15 cellular contexts compared by ENCODE assay signal in genomic region chr4:38326499-38326898, GRCh38.
DNase-seq lines count a peak whose midpoint lies in the region; ATAC-seq and TF ChIP-seq lines count a peak whose summit lies in the region.
"Had no signal": no experiment of that assay in that cellular context is flagged by ENCODE, and none has a peak within 500 bp of the region (broad histone marks: within the 10 kb centered on the region; RNA-seq: fewer than 3 reads in every experiment).

No MANE protein-coding gene starts in this region.

- DNase-seq in natural killer cell treated with Interleukin-12 subunit alpha and Interleukin-12 subunit beta and Interleukin-15 and Interleukin-18, amount 100 ng/mL, for 72 hours (ENCODE audit: low spot score), result no peak
- DNase-seq in natural killer cell (no peak), T-cell (no peak), mesothelial cell of epicardium (ENCODE audit: low spot score in 2 of 2, unreplicated experiment in 2 of 2) (no peak), DMS 273 (lab: John Stamatoyannopoulos, UW; ENCODE audit: unreplicated experiment) (no peak), DMS53 (lab: John Stamatoyannopoulos, UW) (no peak)
- DNase-seq: BE2C, Calu3, DMS79 treated with DMSO at 0.1 percent for 48 hours, EL, H9 had no signal

- no peak overlapping the region for H3K4me3 Mint-ChIP-seq in natural killer cell treated with Interleukin-12 subunit alpha and Interleukin-12 subunit beta and Interleukin-15 and Interleukin-18, amount 100 ng/mL, for 72 hours
- H3K4me3 Mint-ChIP-seq in natural killer cell (no peak overlapping the region), T-cell (peak overlapping the region in 1 of 3 donors; percentile 78), mesothelial cell of epicardium (no peak overlapping the region)
- H3K4me3 Mint-ChIP-seq: GM23338, H9, IgD-negative memory B cell had no signal

- H3K36me3 Mint-ChIP-seq in natural killer cell treated with Interleukin-12 subunit alpha and Interleukin-12 subunit beta and Interleukin-15 and Interleukin-18, amount 100 ng/mL, for 72 hours, result peaks cover 27% of the 10 kb centered on the region
- H3K36me3 Mint-ChIP-seq in natural killer cell (no peaks in the 10 kb centered on the region), T-cell (no peaks in the 10 kb centered on the region), mesothelial cell of epicardium (no peaks in the 10 kb centered on the region)

- H3K27ac Mint-ChIP-seq in natural killer cell treated with Interleukin-12 subunit alpha and Interleukin-12 subunit beta and Interleukin-15 and Interleukin-18, amount 100 ng/mL, for 72 hours, result peak overlapping the region; percentile 8 to 70
- H3K27ac Mint-ChIP-seq in natural killer cell, result no peak overlapping the region
- peak overlapping the region; percentile 82 to 85 for H3K27ac Mint-ChIP-seq in T-cell
- H3K27ac Mint-ChIP-seq in mesothelial cell of epicardium, result peak overlapping the region; percentile 68
- H3K27ac Mint-ChIP-seq: GM23338, H9 had no signal

- no peak for ATAC-seq in natural killer cell treated with Interleukin-12 subunit alpha and Interleukin-12 subunit beta and Interleukin-15 and Interleukin-18, amount 100 ng/mL, for 72 hours
- ATAC-seq in natural killer cell (no peak), T-cell (replicated peaks in 1 of 4) (no peak), HG03159 (IDR thresholded peaks at IDR 0.05; ENCODE audit: unreplicated experiment) (no peak)
- ATAC-seq: A549, GM23338 had no signal

- POLR2A ChIA-PET in T-cell (lab: Charles Lee), result interaction anchor here in 1 of 2 donors (0.6 kb wide), 1 partner anchor 675 kb away, joined by 5 read pairs; no protein-coding TSS in a partner anchor

- intact Hi-C loops in natural killer cell (cut with micrococcal nuclease), result no loop called here

- H3K9me3 Mint-ChIP-seq in natural killer cell treated with Interleukin-12 subunit alpha and Interleukin-12 subunit beta and Interleukin-15 and Interleukin-18, amount 100 ng/mL, for 72 hours, result peaks cover 9% of the 10 kb centered on the region
- H3K9me3 Mint-ChIP-seq in natural killer cell, result no peaks in the 10 kb centered on the region
- H3K9me3 Mint-ChIP-seq in T-cell, result peaks cover 0 to 6% (median 3%) of the 10 kb centered on the region in 3 donors
- H3K9me3 Mint-ChIP-seq in mesothelial cell of epicardium, result no peaks in the 10 kb centered on the region

- peaks cover 46 to 52% of the 10 kb centered on the region in 2 donors for H3K4me1 Mint-ChIP-seq in natural killer cell treated with Interleukin-12 subunit alpha and Interleukin-12 subunit beta and Interleukin-15 and Interleukin-18, amount 100 ng/mL, for 72 hours (ENCODE audit: low read depth in 2 of 2)
- peaks cover 0 to 15% of the 10 kb centered on the region in 2 donors for H3K4me1 Mint-ChIP-seq in natural killer cell
- peaks cover 71 to 85% (median 82%) of the 10 kb centered on the region in 3 donors for H3K4me1 Mint-ChIP-seq in T-cell
- peaks cover 30% of the 10 kb centered on the region for H3K4me1 Mint-ChIP-seq in mesothelial cell of epicardium

- no peaks in the 10 kb centered on the region for H3K27me3 Mint-ChIP-seq in natural killer cell treated with Interleukin-12 subunit alpha and Interleukin-12 subunit beta and Interleukin-15 and Interleukin-18, amount 100 ng/mL, for 72 hours
- H3K27me3 Mint-ChIP-seq in natural killer cell (ENCODE audit: low read depth in 2 of 2) (no peaks in the 10 kb centered on the region), T-cell (no peaks in the 10 kb centered on the region), mesothelial cell of epicardium (ENCODE audit: low read depth) (no peaks in the 10 kb centered on the region)
- H3K27me3 Mint-ChIP-seq: IgD-negative memory B cell had no signal

- CTCF ChIA-PET in T-cell (lab: Charles Lee), result no interaction called here

- TF ChIP-seq CTCF in natural killer cell (IDR thresholded peaks at IDR 0.05) (no peak), mesothelial cell of epicardium (IDR thresholded peaks at IDR 0.05; ENCODE audit: unreplicated experiment) (no peak)

Comparison
In these comparisons a context has a peak if more than half of its experiments do, and no peak if none do; other contexts are left out.
1. H3K27ac Mint-ChIP-seq: peak in natural killer cell treated with Interleukin-12 subunit alpha and Interleukin-12 subunit beta and Interleukin-15 and Interleukin-18, amount 100 ng/mL, for 72 hours (2 of 2), T-cell (2 of 2) and mesothelial cell of epicardium (single experiment); none in natural killer cell (0 of 2).